ENCODE assay signal across 29 cellular contexts in genomic region chr4:73970945-73971344, GRCh38.
DNase-seq lines count a peak whose midpoint lies in the region; ATAC-seq and TF ChIP-seq lines count a peak whose summit lies in the region.
"Had no signal": no experiment of that assay in that cellular context is flagged by ENCODE, and none has a peak within 500 bp of the region (broad histone marks: within the 10 kb centered on the region; RNA-seq: fewer than 3 reads in every experiment).

No MANE protein-coding gene starts in this region.

- CTCF ChIA-PET in HEK293 (lab: Yijun Ruan, JAX), result no interaction called here

- no peaks in the 10 kb centered on the region for H3K4me1 ChIP-seq in HEK293 (ENCODE audit: control insufficient read depth, insufficient read depth, low read length)
- no peaks in the 10 kb centered on the region for H3K4me1 ChIP-seq in adipocyte (ENCODE audit: control insufficient read depth, insufficient read depth, low read length)
- H3K4me1 ChIP-seq: A549; BE2C; BLaER1; BLaER1 treated with 17β-estradiol and CSF1 and Interleukin-3, amounts not matched to agents 10 nM and 100 nM; Caco-2 had no signal

- no peak overlapping the region for H3K4me3 ChIP-seq in HEK293 (ENCODE audit: low read depth, low read length)
- peak overlapping the region; percentile 36 for H3K4me3 ChIP-seq in adipocyte (ENCODE audit: low read length)
- H3K4me3 ChIP-seq: A549; BLaER1; BLaER1 treated with 17β-estradiol and CSF1 and Interleukin-3, amounts not matched to agents 10 nM and 100 nM had no signal

- ATAC-seq in GM18520 (IDR thresholded peaks at IDR 0.05; ENCODE audit: unreplicated experiment), result no peak
- ATAC-seq: A549; CD8-positive, alpha-beta T cell had no signal

- POLR2A ChIA-PET in HEK293 (lab: Yijun Ruan, JAX), result no interaction called here

- H3K36me3 ChIP-seq in HEK293 (ENCODE audit: control insufficient read depth in 2 of 2, insufficient read depth in 1 of 2, low read length in 2 of 2) (no peaks in the 10 kb centered on the region), adipocyte (ENCODE audit: control insufficient read depth, insufficient read depth, low read length, severe bottlenecking) (no peaks in the 10 kb centered on the region)
- H3K36me3 ChIP-seq: BE2C; BLaER1; BLaER1 treated with 17β-estradiol and CSF1 and Interleukin-3, amounts not matched to agents 10 nM and 100 nM had no signal

- no peaks in the 10 kb centered on the region for H3K9me3 ChIP-seq in HEK293 (ENCODE audit: control insufficient read depth, insufficient read depth, low read depth, low read length)
- peaks cover 40% of the 10 kb centered on the region for H3K9me3 ChIP-seq in adipocyte (ENCODE audit: control insufficient read depth, low read length)
- H3K9me3 ChIP-seq: BE2C, Caco-2 had no signal

- no peak overlapping the region for H3K27ac ChIP-seq in HEK293 (ENCODE audit: extremely low read depth, low read depth, low read length)
- H3K27ac ChIP-seq: 22Rv1; A549; BLaER1; BLaER1 treated with 17β-estradiol and CSF1 and Interleukin-3, amounts not matched to agents 10 nM and 100 nM; C4-2B had no signal

- DNase-seq in adipocyte (ENCODE audit: low read depth), result no peak
- DNase-seq in RKO (ENCODE audit: low spot score), result no peak
- DNase-seq: 8988T; ACHN; AML-193; BE2C; C1 segment of cervical spinal cord; Caco-2; Calu3; CD4-positive, alpha-beta memory T cell; CD4-positive, alpha-beta T cell; CD4-positive, CD25-positive, alpha-beta regulatory T cell; CD8-positive, alpha-beta memory T cell; CD8-positive, alpha-beta T cell; COR-L47; DMS 273 treated with DMSO at 0.1 percent for 48 hours; DMS153; DMS53; DMS79; DMS79 treated with DMSO at 0.1 percent for 48 hours; DND-41; EL had no signal

- no peaks in the 10 kb centered on the region for H3K27me3 ChIP-seq in adipocyte (replicated peaks; ENCODE audit: control insufficient read depth, insufficient read depth, low read length)
- H3K27me3 ChIP-seq: BE2C; BLaER1; BLaER1 treated with 17β-estradiol and CSF1 and Interleukin-3, amounts not matched to agents 10 nM and 100 nM had no signal

- no peak overlapping the region for H3K9ac ChIP-seq in adipocyte (ENCODE audit: low read length)
- H3K9ac ChIP-seq: BLaER1; BLaER1 treated with 17β-estradiol and CSF1 and Interleukin-3, amounts not matched to agents 10 nM and 100 nM had no signal

- no peak for TF ChIP-seq CTCF in HEK293 (tag by site-specific recombination; IDR thresholded peaks at IDR 0.05)

TF ChIP-seq in HEK293, 187 proteins besides CTCF, POLR2A, EP300 and RAD21:
- TF ChIP-seq ZNF157 (tag by site-specific recombination; IDR thresholded peaks at IDR 0.05) (no peak), SP3 (tag by site-specific recombination; IDR thresholded peaks at IDR 0.05) (no peak), ZFP69B (tag by site-specific recombination; IDR thresholded peaks at IDR 0.05) (no peak), ZBTB7A (tag by site-specific recombination; IDR thresholded peaks at IDR 0.05; ENCODE audit: low read depth) (no peak), SETDB1 (IDR thresholded peaks at IDR 0.05; ENCODE audit: insufficient read length, low read length) (peak; percentile 91), ZNF341 (tag by site-specific recombination; IDR thresholded peaks at IDR 0.05; ENCODE audit: low read depth) (no peak), TCF7L2 (IDR thresholded peaks at IDR 0.05; ENCODE audit: borderline replicate concordance, low read depth, low read length) (no peak)
